ENCODE assay signal across 12 cellular contexts in genomic region chr3:24145981-24146822, GRCh38.
A peak's percentile ranks its signal among the peaks of the same experiment; 100 is the strongest.
DNase-seq lines count a peak whose midpoint lies in the region; ATAC-seq and TF ChIP-seq lines count a peak whose summit lies in the region.
"Had no signal": no experiment of that assay in that cellular context is flagged by ENCODE, and none has a peak within 500 bp of the region (broad histone marks: within the 10 kb centered on the region; RNA-seq: fewer than 3 reads in every experiment).

No MANE protein-coding gene starts in this region.

- in situ Hi-C loops in KBM-7 (cut with MboI; ENCODE audit: low pct_unique_long_range_greater_than_20kb, low sequenced_read_pairs), result no loop called here

- H3K36me3 Mint-ChIP-seq in T-helper 17 cell (ENCODE audit: low read depth), result no peaks in the 10 kb centered on the region

- no peaks in the 10 kb centered on the region for H3K27me3 ChIP-seq in dorsolateral prefrontal cortex
- H3K27me3 ChIP-seq in muscle layer of duodenum (ENCODE audit: low read depth, low read length), result no peaks in the 10 kb centered on the region

- H3K27me3 Mint-ChIP-seq in T-helper 17 cell, result no peaks in the 10 kb centered on the region

- no peaks in the 10 kb centered on the region for H3K4me1 Mint-ChIP-seq in T-helper 17 cell

- H3K9me3 ChIP-seq in muscle layer of duodenum (ENCODE audit: control insufficient read depth in 1 of 2, low read length in 2 of 2) (no peaks in the 10 kb centered on the region), T-helper 17 cell (ENCODE audit: control insufficient read depth, low read length, poor library complexity, severe bottlenecking) (no peaks in the 10 kb centered on the region)

- H3K4me3 Mint-ChIP-seq in T-helper 17 cell, result no peak overlapping the region
- H3K4me3 Mint-ChIP-seq: T-helper 1 cell treated with Interleukin-12 subunit alpha and Interleukin-12 subunit beta and Interleukin-4 antibody, amounts not matched to agents 30 μg/mL and 1 μg/mL, for 36 hours had no signal

- H3K27ac Mint-ChIP-seq in T-helper 17 cell, result no peak overlapping the region
- H3K27ac Mint-ChIP-seq: T-helper 1 cell treated with Interleukin-12 subunit alpha and Interleukin-12 subunit beta and Interleukin-4 antibody, amounts not matched to agents 30 μg/mL and 1 μg/mL, for 36 hours had no signal

- TF ChIP-seq CTCF in dorsolateral prefrontal cortex (IDR thresholded peaks at IDR 0.05 in 54 of 56, conservative IDR thresholded peaks at IDR 0.05 in 2 of 56; ENCODE audit: low read depth in 1 of 56, partially characterized antibody in 56 of 56), result no peak

- intact Hi-C loops in dorsolateral prefrontal cortex (cut with DNase I), result no loop called here

- peaks cover 6 to 8% of the 10 kb centered on the region in 2 donors for H3K36me3 ChIP-seq in muscle layer of duodenum (ENCODE audit: control insufficient read depth in 1 of 2, insufficient read depth in 2 of 2, low read length in 2 of 2)

- no peak overlapping the region for H3K4me3 ChIP-seq in dorsolateral prefrontal cortex
- no peak overlapping the region for H3K4me3 ChIP-seq in muscle layer of duodenum (ENCODE audit: low read depth in 1 of 2, low read length in 2 of 2)

- peak; percentile 90 for DNase-seq in AG08395 (ENCODE audit: low spot score)
- DNase-seq in NCI-H460 (ENCODE audit: extremely low read depth, low read depth), result peak; percentile 25
- peak in 1 of 10 donors; percentile 43 for DNase-seq in dorsolateral prefrontal cortex
- no peak for DNase-seq in T-helper 17 cell
- DNase-seq in NCI-H128 (lab: John Stamatoyannopoulos, UW; ENCODE audit: unreplicated experiment), result no peak
- DNase-seq in KBM-7, result no peak
- no peak for DNase-seq in GM19240 (ENCODE audit: insufficient read length, low spot score)
- DNase-seq: COR-L47, kidney had no signal

- peaks cover 5 to 6% of the 10 kb centered on the region in 2 donors for H3K4me1 ChIP-seq in muscle layer of duodenum (ENCODE audit: control insufficient read depth in 1 of 2, insufficient read depth in 2 of 2, low read length in 2 of 2)

- H3K27ac ChIP-seq in dorsolateral prefrontal cortex (peak overlapping the region in 56 of 59 donors; percentile 17 to 95 (median 74)), muscle layer of duodenum (ENCODE audit: low read length) (peak overlapping the region; percentile 43)
- H3K27ac ChIP-seq: KMS-11 had no signal

- no peak for ATAC-seq in T-helper 17 cell

Comparison
In these comparisons a context has a peak if more than half of its experiments do, and no peak if none do; other contexts are left out.
1. DNase-seq: peak in AG08395 (single experiment) and NCI-H460 (single experiment); none in T-helper 17 cell (0 of 3), NCI-H128 (single experiment), KBM-7 (single experiment) and GM19240 (single experiment).